1 cellular context compared by ENCODE assay signal in genomic region chr20:44207066-44207723, GRCh38.
TF ChIP-seq lines count a peak whose summit lies in the region.

No MANE protein-coding gene starts in this region.

TF ChIP-seq in IMR-90, 13 proteins besides CTCF, POLR2A, EP300 and RAD21:
- no peak for TF ChIP-seq RCOR1 (IDR thresholded peaks at IDR 0.05; ENCODE audit: insufficient replicate concordance, low read length)
- no peak for TF ChIP-seq USF2 (IDR thresholded peaks at IDR 0.05; ENCODE audit: low read depth, low read length)
- TF ChIP-seq BHLHE40 (IDR thresholded peaks at IDR 0.05; ENCODE audit: low read depth, low read length), result no peak
- TF ChIP-seq MXI1 (IDR thresholded peaks at IDR 0.05; ENCODE audit: borderline replicate concordance, low read depth, low read length), result no peak
- no peak for TF ChIP-seq SMC3 (IDR thresholded peaks at IDR 0.05; ENCODE audit: low read depth, low read length)
- no peak for TF ChIP-seq FOS (IDR thresholded peaks at IDR 0.05; ENCODE audit: low read depth, low read length)
- TF ChIP-seq NFE2L2 (IDR thresholded peaks at IDR 0.05; ENCODE audit: low read depth, low read length), result no peak
- TF ChIP-seq ELK1 (IDR thresholded peaks at IDR 0.05; ENCODE audit: borderline replicate concordance, low read depth, low read length), result no peak
- TF ChIP-seq MAZ (IDR thresholded peaks at IDR 0.05; ENCODE audit: borderline replicate concordance, low read depth, low read length), result no peak
- no peak for TF ChIP-seq MAFK (IDR thresholded peaks at IDR 0.05; ENCODE audit: low read depth, low read length)
- TF ChIP-seq RFX5 (IDR thresholded peaks at IDR 0.05; ENCODE audit: low read depth, low read length), result no peak
- TF ChIP-seq CHD1 (IDR thresholded peaks at IDR 0.05; ENCODE audit: low read depth, low read length), result no peak
- TF ChIP-seq CEBPB (IDR thresholded peaks at IDR 0.05; ENCODE audit: low read depth, low read length), result no peak
